In genomic region chr3:78993375-78993774, GRCh38 we compare ENCODE assay signal across 1 cellular context.
TF ChIP-seq lines count a peak whose summit lies in the region.

No MANE protein-coding gene starts in this region.

TF ChIP-seq in GM12878, 131 proteins besides CTCF, POLR2A, EP300 and RAD21 (continued from another document and continues in another):
- no peak for TF ChIP-seq POU2F2 (IDR thresholded peaks at IDR 0.05; ENCODE audit: borderline replicate concordance, low read depth, low read length)
- TF ChIP-seq IRF4 (IDR thresholded peaks at IDR 0.05; ENCODE audit: low read depth, low read length), result peak; percentile 20; the same call in 1 of the 2 replicates
- peak; percentile 68 for TF ChIP-seq ATF7 (IDR thresholded peaks at IDR 0.05; ENCODE audit: low read depth)
- no peak for TF ChIP-seq SRF (IDR thresholded peaks at IDR 0.05; ENCODE audit: low read depth in 2 of 2, low read length in 2 of 2)
- TF ChIP-seq, protein P1, sequence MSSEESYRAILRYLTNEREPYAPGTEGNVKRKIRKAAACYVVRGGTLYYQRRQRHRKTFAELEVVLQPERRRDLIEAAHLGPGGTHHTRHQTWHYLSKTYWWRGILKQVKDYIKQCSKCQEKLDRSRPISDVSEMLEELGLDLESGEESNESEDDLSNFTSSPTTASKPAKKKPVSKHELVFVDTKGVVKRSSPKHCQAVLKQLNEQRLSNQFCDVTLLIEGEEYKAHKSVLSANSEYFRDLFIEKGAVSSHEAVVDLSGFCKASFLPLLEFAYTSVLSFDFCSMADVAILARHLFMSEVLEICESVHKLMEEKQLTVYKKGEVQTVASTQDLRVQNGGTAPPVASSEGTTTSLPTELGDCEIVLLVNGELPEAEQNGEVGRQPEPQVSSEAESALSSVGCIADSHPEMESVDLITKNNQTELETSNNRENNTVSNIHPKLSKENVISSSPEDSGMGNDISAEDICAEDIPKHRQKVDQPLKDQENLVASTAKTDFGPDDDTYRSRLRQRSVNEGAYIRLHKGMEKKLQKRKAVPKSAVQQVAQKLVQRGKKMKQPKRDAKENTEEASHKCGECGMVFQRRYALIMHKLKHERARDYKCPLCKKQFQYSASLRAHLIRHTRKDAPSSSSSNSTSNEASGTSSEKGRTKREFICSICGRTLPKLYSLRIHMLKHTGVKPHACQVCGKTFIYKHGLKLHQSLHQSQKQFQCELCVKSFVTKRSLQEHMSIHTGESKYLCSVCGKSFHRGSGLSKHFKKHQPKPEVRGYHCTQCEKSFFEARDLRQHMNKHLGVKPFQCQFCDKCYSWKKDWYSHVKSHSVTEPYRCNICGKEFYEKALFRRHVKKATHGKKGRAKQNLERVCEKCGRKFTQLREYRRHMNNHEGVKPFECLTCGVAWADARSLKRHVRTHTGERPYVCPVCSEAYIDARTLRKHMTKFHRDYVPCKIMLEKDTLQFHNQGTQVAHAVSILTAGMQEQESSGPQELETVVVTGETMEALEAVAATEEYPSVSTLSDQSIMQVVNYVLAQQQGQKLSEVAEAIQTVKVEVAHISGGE (CRISPR knock-in tag; IDR thresholded peaks at IDR 0.05), result no peak
- no peak for TF ChIP-seq MTA3 (IDR thresholded peaks at IDR 0.05; ENCODE audit: borderline replicate concordance, low read length)
- TF ChIP-seq NFIC (IDR thresholded peaks at IDR 0.05; ENCODE audit: low read depth, low read length), result no peak
- TF ChIP-seq REST (IDR thresholded peaks at IDR 0.05; ENCODE audit: low read depth, low read length), result no peak
- TF ChIP-seq KDM1A (IDR thresholded peaks at IDR 0.05; ENCODE audit: borderline replicate concordance), result no peak
- TF ChIP-seq NR2F1 (conservative IDR thresholded peaks at IDR 0.05), result peak; percentile 98
- TF ChIP-seq CHD2 (IDR thresholded peaks at IDR 0.05; ENCODE audit: borderline replicate concordance, low read depth, low read length), result no peak
- TF ChIP-seq, protein P2, sequence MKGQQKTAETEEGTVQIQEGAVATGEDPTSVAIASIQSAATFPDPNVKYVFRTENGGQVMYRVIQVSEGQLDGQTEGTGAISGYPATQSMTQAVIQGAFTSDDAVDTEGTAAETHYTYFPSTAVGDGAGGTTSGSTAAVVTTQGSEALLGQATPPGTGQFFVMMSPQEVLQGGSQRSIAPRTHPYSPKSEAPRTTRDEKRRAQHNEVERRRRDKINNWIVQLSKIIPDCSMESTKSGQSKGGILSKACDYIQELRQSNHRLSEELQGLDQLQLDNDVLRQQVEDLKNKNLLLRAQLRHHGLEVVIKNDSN (IDR thresholded peaks at IDR 0.05; ENCODE audit: borderline replicate concordance, extremely low read length, insufficient read depth, low read depth, low read length), result no peak
- TF ChIP-seq, protein P3, sequence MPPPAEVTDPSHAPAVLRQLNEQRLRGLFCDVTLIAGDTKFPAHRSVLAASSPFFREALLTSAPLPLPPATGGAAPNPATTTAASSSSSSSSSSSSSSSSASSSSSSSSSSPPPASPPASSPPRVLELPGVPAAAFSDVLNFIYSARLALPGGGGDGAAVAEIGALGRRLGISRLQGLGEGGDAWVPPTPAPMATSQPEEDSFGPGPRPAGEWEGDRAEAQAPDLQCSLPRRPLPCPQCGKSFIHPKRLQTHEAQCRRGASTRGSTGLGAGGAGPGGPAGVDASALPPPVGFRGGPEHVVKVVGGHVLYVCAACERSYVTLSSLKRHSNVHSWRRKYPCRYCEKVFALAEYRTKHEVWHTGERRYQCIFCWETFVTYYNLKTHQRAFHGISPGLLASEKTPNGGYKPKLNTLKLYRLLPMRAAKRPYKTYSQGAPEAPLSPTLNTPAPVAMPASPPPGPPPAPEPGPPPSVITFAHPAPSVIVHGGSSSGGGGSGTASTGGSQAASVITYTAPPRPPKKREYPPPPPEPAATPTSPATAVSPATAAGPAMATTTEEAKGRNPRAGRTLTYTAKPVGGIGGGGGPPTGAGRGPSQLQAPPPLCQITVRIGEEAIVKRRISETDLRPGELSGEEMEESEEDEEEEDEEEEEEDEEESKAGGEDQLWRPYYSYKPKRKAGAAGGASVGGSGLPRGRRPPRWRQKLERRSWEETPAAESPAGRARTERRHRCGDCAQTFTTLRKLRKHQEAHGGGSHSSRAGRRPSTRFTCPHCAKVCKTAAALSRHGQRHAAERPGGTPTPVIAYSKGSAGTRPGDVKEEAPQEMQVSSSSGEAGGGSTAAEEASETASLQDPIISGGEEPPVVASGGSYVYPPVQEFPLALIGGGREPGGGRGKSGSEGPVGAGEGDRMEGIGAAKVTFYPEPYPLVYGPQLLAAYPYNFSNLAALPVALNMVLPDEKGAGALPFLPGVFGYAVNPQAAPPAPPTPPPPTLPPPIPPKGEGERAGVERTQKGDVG (CRISPR knock-in tag; IDR thresholded peaks at IDR 0.05), result no peak
- peak; percentile 51; the same call in 1 of the 2 replicates for TF ChIP-seq DPF2 (IDR thresholded peaks at IDR 0.05)
- TF ChIP-seq, protein P4, sequence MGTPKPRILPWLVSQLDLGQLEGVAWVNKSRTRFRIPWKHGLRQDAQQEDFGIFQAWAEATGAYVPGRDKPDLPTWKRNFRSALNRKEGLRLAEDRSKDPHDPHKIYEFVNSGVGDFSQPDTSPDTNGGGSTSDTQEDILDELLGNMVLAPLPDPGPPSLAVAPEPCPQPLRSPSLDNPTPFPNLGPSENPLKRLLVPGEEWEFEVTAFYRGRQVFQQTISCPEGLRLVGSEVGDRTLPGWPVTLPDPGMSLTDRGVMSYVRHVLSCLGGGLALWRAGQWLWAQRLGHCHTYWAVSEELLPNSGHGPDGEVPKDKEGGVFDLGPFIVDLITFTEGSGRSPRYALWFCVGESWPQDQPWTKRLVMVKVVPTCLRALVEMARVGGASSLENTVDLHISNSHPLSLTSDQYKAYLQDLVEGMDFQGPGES (IDR thresholded peaks at IDR 0.05), result no peak
- TF ChIP-seq SMAD1 (IDR thresholded peaks at IDR 0.05; ENCODE audit: low read depth, partially characterized antibody), result no peak
- TF ChIP-seq TCF12 (IDR thresholded peaks at IDR 0.05; ENCODE audit: low read depth, low read length), result no peak
- no peak for TF ChIP-seq NR2C2 (IDR thresholded peaks at IDR 0.05; ENCODE audit: borderline replicate concordance, control insufficient read depth, insufficient read length, low read depth)
- TF ChIP-seq FOXK2 (IDR thresholded peaks at IDR 0.05), result no peak
- no peak for TF ChIP-seq BCL11A (IDR thresholded peaks at IDR 0.05; ENCODE audit: low read depth, low read length)
- no peak for TF ChIP-seq STAT3 (IDR thresholded peaks at IDR 0.05; ENCODE audit: low read depth, low read length)
- TF ChIP-seq, protein P5, sequence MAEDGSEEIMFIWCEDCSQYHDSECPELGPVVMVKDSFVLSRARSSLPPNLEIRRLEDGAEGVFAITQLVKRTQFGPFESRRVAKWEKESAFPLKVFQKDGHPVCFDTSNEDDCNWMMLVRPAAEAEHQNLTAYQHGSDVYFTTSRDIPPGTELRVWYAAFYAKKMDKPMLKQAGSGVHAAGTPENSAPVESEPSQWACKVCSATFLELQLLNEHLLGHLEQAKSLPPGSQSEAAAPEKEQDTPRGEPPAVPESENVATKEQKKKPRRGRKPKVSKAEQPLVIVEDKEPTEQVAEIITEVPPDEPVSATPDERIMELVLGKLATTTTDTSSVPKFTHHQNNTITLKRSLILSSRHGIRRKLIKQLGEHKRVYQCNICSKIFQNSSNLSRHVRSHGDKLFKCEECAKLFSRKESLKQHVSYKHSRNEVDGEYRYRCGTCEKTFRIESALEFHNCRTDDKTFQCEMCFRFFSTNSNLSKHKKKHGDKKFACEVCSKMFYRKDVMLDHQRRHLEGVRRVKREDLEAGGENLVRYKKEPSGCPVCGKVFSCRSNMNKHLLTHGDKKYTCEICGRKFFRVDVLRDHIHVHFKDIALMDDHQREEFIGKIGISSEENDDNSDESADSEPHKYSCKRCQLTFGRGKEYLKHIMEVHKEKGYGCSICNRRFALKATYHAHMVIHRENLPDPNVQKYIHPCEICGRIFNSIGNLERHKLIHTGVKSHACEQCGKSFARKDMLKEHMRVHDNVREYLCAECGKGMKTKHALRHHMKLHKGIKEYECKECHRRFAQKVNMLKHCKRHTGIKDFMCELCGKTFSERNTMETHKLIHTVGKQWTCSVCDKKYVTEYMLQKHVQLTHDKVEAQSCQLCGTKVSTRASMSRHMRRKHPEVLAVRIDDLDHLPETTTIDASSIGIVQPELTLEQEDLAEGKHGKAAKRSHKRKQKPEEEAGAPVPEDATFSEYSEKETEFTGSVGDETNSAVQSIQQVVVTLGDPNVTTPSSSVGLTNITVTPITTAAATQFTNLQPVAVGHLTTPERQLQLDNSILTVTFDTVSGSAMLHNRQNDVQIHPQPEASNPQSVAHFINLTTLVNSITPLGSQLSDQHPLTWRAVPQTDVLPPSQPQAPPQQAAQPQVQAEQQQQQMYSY (CRISPR knock-in tag; IDR thresholded peaks at IDR 0.05), result no peak
- TF ChIP-seq, protein P6, sequence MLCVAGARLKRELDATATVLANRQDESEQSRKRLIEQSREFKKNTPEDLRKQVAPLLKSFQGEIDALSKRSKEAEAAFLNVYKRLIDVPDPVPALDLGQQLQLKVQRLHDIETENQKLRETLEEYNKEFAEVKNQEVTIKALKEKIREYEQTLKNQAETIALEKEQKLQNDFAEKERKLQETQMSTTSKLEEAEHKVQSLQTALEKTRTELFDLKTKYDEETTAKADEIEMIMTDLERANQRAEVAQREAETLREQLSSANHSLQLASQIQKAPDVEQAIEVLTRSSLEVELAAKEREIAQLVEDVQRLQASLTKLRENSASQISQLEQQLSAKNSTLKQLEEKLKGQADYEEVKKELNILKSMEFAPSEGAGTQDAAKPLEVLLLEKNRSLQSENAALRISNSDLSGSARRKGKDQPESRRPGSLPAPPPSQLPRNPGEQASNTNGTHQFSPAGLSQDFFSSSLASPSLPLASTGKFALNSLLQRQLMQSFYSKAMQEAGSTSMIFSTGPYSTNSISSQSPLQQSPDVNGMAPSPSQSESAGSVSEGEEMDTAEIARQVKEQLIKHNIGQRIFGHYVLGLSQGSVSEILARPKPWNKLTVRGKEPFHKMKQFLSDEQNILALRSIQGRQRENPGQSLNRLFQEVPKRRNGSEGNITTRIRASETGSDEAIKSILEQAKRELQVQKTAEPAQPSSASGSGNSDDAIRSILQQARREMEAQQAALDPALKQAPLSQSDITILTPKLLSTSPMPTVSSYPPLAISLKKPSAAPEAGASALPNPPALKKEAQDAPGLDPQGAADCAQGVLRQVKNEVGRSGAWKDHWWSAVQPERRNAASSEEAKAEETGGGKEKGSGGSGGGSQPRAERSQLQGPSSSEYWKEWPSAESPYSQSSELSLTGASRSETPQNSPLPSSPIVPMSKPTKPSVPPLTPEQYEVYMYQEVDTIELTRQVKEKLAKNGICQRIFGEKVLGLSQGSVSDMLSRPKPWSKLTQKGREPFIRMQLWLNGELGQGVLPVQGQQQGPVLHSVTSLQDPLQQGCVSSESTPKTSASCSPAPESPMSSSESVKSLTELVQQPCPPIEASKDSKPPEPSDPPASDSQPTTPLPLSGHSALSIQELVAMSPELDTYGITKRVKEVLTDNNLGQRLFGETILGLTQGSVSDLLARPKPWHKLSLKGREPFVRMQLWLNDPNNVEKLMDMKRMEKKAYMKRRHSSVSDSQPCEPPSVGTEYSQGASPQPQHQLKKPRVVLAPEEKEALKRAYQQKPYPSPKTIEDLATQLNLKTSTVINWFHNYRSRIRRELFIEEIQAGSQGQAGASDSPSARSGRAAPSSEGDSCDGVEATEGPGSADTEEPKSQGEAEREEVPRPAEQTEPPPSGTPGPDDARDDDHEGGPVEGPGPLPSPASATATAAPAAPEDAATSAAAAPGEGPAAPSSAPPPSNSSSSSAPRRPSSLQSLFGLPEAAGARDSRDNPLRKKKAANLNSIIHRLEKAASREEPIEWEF (IDR thresholded peaks at IDR 0.05; ENCODE audit: insufficient replicate concordance, low read depth, low read length), result no peak
- TF ChIP-seq RELA (IDR thresholded peaks at IDR 0.05; ENCODE audit: borderline replicate concordance, partially characterized antibody), result no peak
- peak; percentile 16 to 18; a peak in 1 of 4 replicates for TF ChIP-seq IKZF2 (IDR thresholded peaks at IDR 0.05)
- TF ChIP-seq, protein P7, sequence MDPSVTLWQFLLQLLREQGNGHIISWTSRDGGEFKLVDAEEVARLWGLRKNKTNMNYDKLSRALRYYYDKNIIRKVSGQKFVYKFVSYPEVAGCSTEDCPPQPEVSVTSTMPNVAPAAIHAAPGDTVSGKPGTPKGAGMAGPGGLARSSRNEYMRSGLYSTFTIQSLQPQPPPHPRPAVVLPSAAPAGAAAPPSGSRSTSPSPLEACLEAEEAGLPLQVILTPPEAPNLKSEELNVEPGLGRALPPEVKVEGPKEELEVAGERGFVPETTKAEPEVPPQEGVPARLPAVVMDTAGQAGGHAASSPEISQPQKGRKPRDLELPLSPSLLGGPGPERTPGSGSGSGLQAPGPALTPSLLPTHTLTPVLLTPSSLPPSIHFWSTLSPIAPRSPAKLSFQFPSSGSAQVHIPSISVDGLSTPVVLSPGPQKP (IDR thresholded peaks at IDR 0.05; ENCODE audit: low read depth, low read length), result no peak
- no peak for TF ChIP-seq EGR1 (IDR thresholded peaks at IDR 0.05; ENCODE audit: borderline replicate concordance in 1 of 2, low read depth in 2 of 2, low read length in 2 of 2)
- TF ChIP-seq BHLHE40 (IDR thresholded peaks at IDR 0.05; ENCODE audit: borderline replicate concordance in 1 of 2, low read depth in 2 of 2, low read length in 1 of 2), result 0 out of 4 replicates have a peak, but pooled peaks of 1 of the 2 experiments have one; percentile 9
- TF ChIP-seq CHD1 (IDR thresholded peaks at IDR 0.05; ENCODE audit: low read depth, low read length), result no peak
- TF ChIP-seq BMI1 (IDR thresholded peaks at IDR 0.05; ENCODE audit: borderline replicate concordance), result no peak
- TF ChIP-seq ZBED1 (IDR thresholded peaks at IDR 0.05; ENCODE audit: borderline replicate concordance), result no peak
- peak; percentile 54 for TF ChIP-seq NR2C1 (IDR thresholded peaks at IDR 0.05)
- TF ChIP-seq TCF3 (IDR thresholded peaks at IDR 0.05; ENCODE audit: borderline replicate concordance, insufficient read depth, low read depth, low read length), result no peak
- TF ChIP-seq SREBF1 (IDR thresholded peaks at IDR 0.05; ENCODE audit: low read length), result no peak
- no peak for TF ChIP-seq SUZ12 (IDR thresholded peaks at IDR 0.05; ENCODE audit: unreplicated experiment)
- no peak for TF ChIP-seq CBX5 (IDR thresholded peaks at IDR 0.05; ENCODE audit: low read depth)
- TF ChIP-seq YBX1 (IDR thresholded peaks at IDR 0.05), result no peak
